2 cellular contexts compared by ENCODE assay signal in genomic region chr17:82751571-82752370, GRCh38.
TF ChIP-seq lines count a peak whose summit lies in the region.

Gene TBCD (plus strand): TSS chr17:82752065. CDS start chr17:82752194, 129 bp downstream.

TF ChIP-seq in HCT116, 20 proteins besides CTCF, POLR2A, EP300 and RAD21 (continued from another document):
- TF ChIP-seq, protein P1, sequence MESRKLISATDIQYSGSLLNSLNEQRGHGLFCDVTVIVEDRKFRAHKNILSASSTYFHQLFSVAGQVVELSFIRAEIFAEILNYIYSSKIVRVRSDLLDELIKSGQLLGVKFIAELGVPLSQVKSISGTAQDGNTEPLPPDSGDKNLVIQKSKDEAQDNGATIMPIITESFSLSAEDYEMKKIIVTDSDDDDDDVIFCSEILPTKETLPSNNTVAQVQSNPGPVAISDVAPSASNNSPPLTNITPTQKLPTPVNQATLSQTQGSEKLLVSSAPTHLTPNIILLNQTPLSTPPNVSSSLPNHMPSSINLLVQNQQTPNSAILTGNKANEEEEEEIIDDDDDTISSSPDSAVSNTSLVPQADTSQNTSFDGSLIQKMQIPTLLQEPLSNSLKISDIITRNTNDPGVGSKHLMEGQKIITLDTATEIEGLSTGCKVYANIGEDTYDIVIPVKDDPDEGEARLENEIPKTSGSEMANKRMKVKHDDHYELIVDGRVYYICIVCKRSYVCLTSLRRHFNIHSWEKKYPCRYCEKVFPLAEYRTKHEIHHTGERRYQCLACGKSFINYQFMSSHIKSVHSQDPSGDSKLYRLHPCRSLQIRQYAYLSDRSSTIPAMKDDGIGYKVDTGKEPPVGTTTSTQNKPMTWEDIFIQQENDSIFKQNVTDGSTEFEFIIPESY (IDR thresholded peaks at IDR 0.05; ENCODE audit: extremely low read depth, insufficient replicate concordance, low read length) = peak; percentile 86
- TF ChIP-seq, protein P2, sequence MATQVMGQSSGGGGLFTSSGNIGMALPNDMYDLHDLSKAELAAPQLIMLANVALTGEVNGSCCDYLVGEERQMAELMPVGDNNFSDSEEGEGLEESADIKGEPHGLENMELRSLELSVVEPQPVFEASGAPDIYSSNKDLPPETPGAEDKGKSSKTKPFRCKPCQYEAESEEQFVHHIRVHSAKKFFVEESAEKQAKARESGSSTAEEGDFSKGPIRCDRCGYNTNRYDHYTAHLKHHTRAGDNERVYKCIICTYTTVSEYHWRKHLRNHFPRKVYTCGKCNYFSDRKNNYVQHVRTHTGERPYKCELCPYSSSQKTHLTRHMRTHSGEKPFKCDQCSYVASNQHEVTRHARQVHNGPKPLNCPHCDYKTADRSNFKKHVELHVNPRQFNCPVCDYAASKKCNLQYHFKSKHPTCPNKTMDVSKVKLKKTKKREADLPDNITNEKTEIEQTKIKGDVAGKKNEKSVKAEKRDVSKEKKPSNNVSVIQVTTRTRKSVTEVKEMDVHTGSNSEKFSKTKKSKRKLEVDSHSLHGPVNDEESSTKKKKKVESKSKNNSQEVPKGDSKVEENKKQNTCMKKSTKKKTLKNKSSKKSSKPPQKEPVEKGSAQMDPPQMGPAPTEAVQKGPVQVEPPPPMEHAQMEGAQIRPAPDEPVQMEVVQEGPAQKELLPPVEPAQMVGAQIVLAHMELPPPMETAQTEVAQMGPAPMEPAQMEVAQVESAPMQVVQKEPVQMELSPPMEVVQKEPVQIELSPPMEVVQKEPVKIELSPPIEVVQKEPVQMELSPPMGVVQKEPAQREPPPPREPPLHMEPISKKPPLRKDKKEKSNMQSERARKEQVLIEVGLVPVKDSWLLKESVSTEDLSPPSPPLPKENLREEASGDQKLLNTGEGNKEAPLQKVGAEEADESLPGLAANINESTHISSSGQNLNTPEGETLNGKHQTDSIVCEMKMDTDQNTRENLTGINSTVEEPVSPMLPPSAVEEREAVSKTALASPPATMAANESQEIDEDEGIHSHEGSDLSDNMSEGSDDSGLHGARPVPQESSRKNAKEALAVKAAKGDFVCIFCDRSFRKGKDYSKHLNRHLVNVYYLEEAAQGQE (IDR thresholded peaks at IDR 0.05; ENCODE audit: low read depth) = no peak
- TF ChIP-seq, protein P3, sequence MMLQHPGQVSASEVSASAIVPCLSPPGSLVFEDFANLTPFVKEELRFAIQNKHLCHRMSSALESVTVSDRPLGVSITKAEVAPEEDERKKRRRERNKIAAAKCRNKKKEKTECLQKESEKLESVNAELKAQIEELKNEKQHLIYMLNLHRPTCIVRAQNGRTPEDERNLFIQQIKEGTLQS (IDR thresholded peaks at IDR 0.05) = no peak
- peak; percentile 83 for TF ChIP-seq EGR1 (IDR thresholded peaks at IDR 0.05; ENCODE audit: low read depth)
- TF ChIP-seq YY1 (IDR thresholded peaks at IDR 0.05; ENCODE audit: extremely low read depth, insufficient replicate concordance, low read depth, low read length) = peak; percentile 81
- no peak for TF ChIP-seq ZFX (IDR thresholded peaks at IDR 0.05)
- TF ChIP-seq TCF7L2 (IDR thresholded peaks at IDR 0.05; ENCODE audit: borderline replicate concordance, extremely low read depth, insufficient read depth, insufficient read length) = peak; percentile 92
- TF ChIP-seq SP1 (IDR thresholded peaks at IDR 0.05; ENCODE audit: low read depth) = peak; percentile 98
- TF ChIP-seq EZH2 (IDR thresholded peaks at IDR 0.05) = no peak
- TF ChIP-seq FOSL1 (IDR thresholded peaks at IDR 0.05; ENCODE audit: low read depth) = no peak
- TF ChIP-seq CBX3 (IDR thresholded peaks at IDR 0.05; ENCODE audit: low read depth) = peak; percentile 93
- TF ChIP-seq POLR2AphosphoS5 (IDR thresholded peaks at IDR 0.05; ENCODE audit: low read depth, low read length) = peak; percentile 59
- no peak for TF ChIP-seq CEBPB (IDR thresholded peaks at IDR 0.05; ENCODE audit: low read depth)
- TF ChIP-seq SRF (IDR thresholded peaks at IDR 0.05; ENCODE audit: low read depth) = no peak
- peak; percentile 95 for TF ChIP-seq SIN3A (IDR thresholded peaks at IDR 0.05; ENCODE audit: low read depth)
- TF ChIP-seq MAX (IDR thresholded peaks at IDR 0.05) = peak; percentile 98
- no peak; the same call in 1 of the 2 replicates for TF ChIP-seq ELF1 (IDR thresholded peaks at IDR 0.05; ENCODE audit: borderline replicate concordance, low read depth)
- TF ChIP-seq EZH2phosphoT487 (IDR thresholded peaks at IDR 0.05; ENCODE audit: borderline replicate concordance) = no peak

TF ChIP-seq in SK-N-SH, 30 proteins besides CTCF, POLR2A, EP300 and RAD21 (continued from another document):
- TF ChIP-seq PBX3 (IDR thresholded peaks at IDR 0.05) = peak; percentile 12; the same call in 1 of the 2 replicates
- TF ChIP-seq GATA2 (CRISPR knock-in tag; IDR thresholded peaks at IDR 0.05) = no peak
- TF ChIP-seq IRF3 (IDR thresholded peaks at IDR 0.05; ENCODE audit: low read depth, low read length) = no peak
- no peak; the same call in 1 of the 2 replicates for TF ChIP-seq NFIC (IDR thresholded peaks at IDR 0.05; ENCODE audit: borderline replicate concordance)
- no peak for TF ChIP-seq GABPA (IDR thresholded peaks at IDR 0.05; ENCODE audit: low read depth)
- peak; percentile 69; the same call in 1 of the 2 replicates for TF ChIP-seq TAF1 (IDR thresholded peaks at IDR 0.05; ENCODE audit: borderline replicate concordance, low read depth, low read length)
- peak; percentile 66 for TF ChIP-seq ELF1 (IDR thresholded peaks at IDR 0.05)
- no peak for TF ChIP-seq EZH2phosphoT487 (IDR thresholded peaks at IDR 0.05; ENCODE audit: borderline replicate concordance, low read depth)
- TF ChIP-seq, protein P1 (IDR thresholded peaks at IDR 0.05; ENCODE audit: borderline replicate concordance, low read depth) = no peak; the same call in 1 of the 2 replicates
- peak; percentile 54; the same call in 1 of the 2 replicates for TF ChIP-seq POLR2AphosphoS5 (IDR thresholded peaks at IDR 0.05; ENCODE audit: low read depth, low read length)
- TF ChIP-seq, protein P2 (IDR thresholded peaks at IDR 0.05; ENCODE audit: low read depth, low read length) = peak; percentile 60; the same call in 1 of the 2 replicates
- TF ChIP-seq NRF1 (IDR thresholded peaks at IDR 0.05; ENCODE audit: low read depth, low read length) = peak; percentile 20
- no peak for TF ChIP-seq MEF2A (IDR thresholded peaks at IDR 0.05; ENCODE audit: borderline replicate concordance, low read depth)
- no peak for TF ChIP-seq FOXJ3 (CRISPR knock-in tag; IDR thresholded peaks at IDR 0.05)
- no peak for TF ChIP-seq YY1 (IDR thresholded peaks at IDR 0.05; ENCODE audit: low read depth)
- TF ChIP-seq CHD2 (IDR thresholded peaks at IDR 0.05; ENCODE audit: low read length, partially characterized antibody) = peak; percentile 88
- 0 out of 2 replicates have a peak, but pooled peaks have one; percentile 45 for TF ChIP-seq RFX5 (IDR thresholded peaks at IDR 0.05; ENCODE audit: low read length)
- TF ChIP-seq, protein P4, sequence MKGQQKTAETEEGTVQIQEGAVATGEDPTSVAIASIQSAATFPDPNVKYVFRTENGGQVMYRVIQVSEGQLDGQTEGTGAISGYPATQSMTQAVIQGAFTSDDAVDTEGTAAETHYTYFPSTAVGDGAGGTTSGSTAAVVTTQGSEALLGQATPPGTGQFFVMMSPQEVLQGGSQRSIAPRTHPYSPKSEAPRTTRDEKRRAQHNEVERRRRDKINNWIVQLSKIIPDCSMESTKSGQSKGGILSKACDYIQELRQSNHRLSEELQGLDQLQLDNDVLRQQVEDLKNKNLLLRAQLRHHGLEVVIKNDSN (IDR thresholded peaks at IDR 0.05; ENCODE audit: borderline replicate concordance, low read depth) = peak; percentile 73; the same call in 1 of the 2 replicates
- TF ChIP-seq RCOR1 (IDR thresholded peaks at IDR 0.05; ENCODE audit: low read length) = no peak
- TF ChIP-seq FOSL2 (IDR thresholded peaks at IDR 0.05; ENCODE audit: borderline replicate concordance, low read depth) = no peak
- TF ChIP-seq MXI1 (IDR thresholded peaks at IDR 0.05; ENCODE audit: low read depth, low read length) = peak; percentile 99
TF ChIP-seq in SK-N-SH: peak in this region for 12.
